ENCODE assay signal across 8 cellular contexts in genomic region chr11:132028380-132029240, GRCh38.
DNase-seq lines count a peak whose midpoint lies in the region; ATAC-seq and TF ChIP-seq lines count a peak whose summit lies in the region.

No MANE protein-coding gene starts in this region.

- intact Hi-C loops in breast epithelium (cut with DNase I; ENCODE audit: low total_unique reads) (no loop called here), lower lobe of right lung (cut with DNase I) (no loop called here), prostate gland (cut with DNase I) (loop anchor here (5.0 kb wide), 1 partner anchor 281 kb away; no protein-coding TSS in a partner anchor)

- ATAC-seq in GM18867 (IDR thresholded peaks at IDR 0.05; ENCODE audit: unreplicated experiment) = peak; percentile 67
- peak in 1 of 2 donors; percentile 78 for ATAC-seq in lower lobe of right lung

- peak; percentile 64 for TF ChIP-seq CTCF in LNCaP clone FGC (IDR thresholded peaks at IDR 0.05; ENCODE audit: control insufficient read depth, extremely low read depth, insufficient read depth)
- TF ChIP-seq CTCF in breast epithelium (IDR thresholded peaks at IDR 0.05) = peak in 2 of 3 donors; percentile 34 to 65
- TF ChIP-seq CTCF in lower lobe of right lung (IDR thresholded peaks at IDR 0.05) = peak; percentile 58
- TF ChIP-seq CTCF in prostate gland (IDR thresholded peaks at IDR 0.05) = peak in 1 of 4 experiments; percentile 57

- H3K36me3 ChIP-seq in breast epithelium (no peaks in the 10 kb centered on the region), lower lobe of right lung (no peaks in the 10 kb centered on the region), prostate gland (no peaks in the 10 kb centered on the region)

- H3K4me1 ChIP-seq in breast epithelium (no peaks in the 10 kb centered on the region), lower lobe of right lung (no peaks in the 10 kb centered on the region), prostate gland (replicated peaks) (no peaks in the 10 kb centered on the region)

- TF ChIP-seq POLR2A in breast epithelium (IDR thresholded peaks at IDR 0.05) = no peak
- no peak for TF ChIP-seq POLR2A in prostate gland (IDR thresholded peaks at IDR 0.05)

- H3K27me3 ChIP-seq in breast epithelium (no peaks in the 10 kb centered on the region), lower lobe of right lung (ENCODE audit: low read depth) (no peaks in the 10 kb centered on the region), prostate gland (replicated peaks; ENCODE audit: insufficient read depth) (no peaks in the 10 kb centered on the region)

- DNase-seq in AML-193 (lab: John Stamatoyannopoulos, UW) (peak; percentile 26 to 44), LNCaP clone FGC (ENCODE audit: low read depth) (peak; percentile 32), breast epithelium (ENCODE audit: low spot score in 2 of 2) (no peak), lower lobe of right lung (no peak), ureter (ENCODE audit: low spot score) (no peak), prostate gland (ENCODE audit: low spot score) (no peak)
- DNase-seq in NK-92 treated with Interleukin-12 subunit alpha and Interleukin-12 subunit beta, amount 100 ng/mL, for 24 hours (lab: John Stamatoyannopoulos, UW) = no peak

- WGBS in prostate gland = 94% methylated on average over 4 of the region's 4 CpGs

- H3K4me3 ChIP-seq in LNCaP clone FGC (ENCODE audit: low read depth, low read length) (no peak overlapping the region), breast epithelium (no peak overlapping the region), lower lobe of right lung (no peak overlapping the region), prostate gland (no peak overlapping the region)

- no peak overlapping the region for H3K27ac ChIP-seq in breast epithelium
- H3K27ac ChIP-seq in lower lobe of right lung = no peak overlapping the region
- H3K27ac ChIP-seq in prostate gland = no peak overlapping the region

- no peaks in the 10 kb centered on the region for H3K9me3 ChIP-seq in breast epithelium
- no peaks in the 10 kb centered on the region for H3K9me3 ChIP-seq in lower lobe of right lung
- H3K9me3 ChIP-seq in prostate gland = no peaks in the 10 kb centered on the region

Comparison
In these comparisons a context has a peak if more than half of its experiments do, and no peak if none do; other contexts are left out.
1. DNase-seq: peak in AML-193 (2 of 2) and LNCaP clone FGC (single experiment); none in breast epithelium (0 of 2), lower lobe of right lung (single experiment), ureter (single experiment), NK-92 treated with Interleukin-12 subunit alpha and Interleukin-12 subunit beta, amount 100 ng/mL, for 24 hours (single experiment) and prostate gland (single experiment).